In genomic region chr1:56819393-56819899, GRCh38 we compare ENCODE assay signal across 14 cellular contexts. TPM values are rescaled to one million over a fixed set of nuclear protein-coding genes. Genes with fewer than 3 reads are reported as not detected.
DNase-seq lines count a peak whose midpoint lies in the region; ATAC-seq and TF ChIP-seq lines count a peak whose summit lies in the region.
"Had no signal": no experiment of that assay in that cellular context is flagged by ENCODE, and none has a peak within 500 bp of the region (broad histone marks: within the 10 kb centered on the region; RNA-seq: fewer than 3 reads in every experiment).

TSS of gene FYB2 (minus strand) at chr1:56819404. CDS start at chr1:56819290, 114 bp downstream.

- ATAC-seq in esophagus mucosa, result peak; percentile 39
- no peak for ATAC-seq in HG02970 (IDR thresholded peaks at IDR 0.05; ENCODE audit: low FRiP score, unreplicated experiment)
- no peak for ATAC-seq in GM18907 (IDR thresholded peaks at IDR 0.05; ENCODE audit: unreplicated experiment)
- ATAC-seq: activated CD4-positive, CD25-positive, alpha-beta regulatory T cell treated with anti-CD3 and anti-CD28 coated beads, Interleukin-2, amount 50 U/mL, for 24 hours had no signal

- TF ChIP-seq EP300 in transverse colon (IDR thresholded peaks at IDR 0.05; ENCODE audit: low read depth), result no peak

- H3K36me3 ChIP-seq in mesenchymal stem cell (ENCODE audit: control insufficient read depth in 1 of 2, insufficient read depth in 2 of 2, low read depth in 1 of 2, low read length in 2 of 2), result no peaks in the 10 kb centered on the region
- no peaks in the 10 kb centered on the region for H3K36me3 ChIP-seq in transverse colon
- no peaks in the 10 kb centered on the region for H3K36me3 ChIP-seq in ascending aorta

- peak within 1 kb of the TSS; percentile 20 for H2AK5ac ChIP-seq in mesenchymal stem cell (ENCODE audit: low read length, severe bottlenecking)

- H3K9ac ChIP-seq in mesenchymal stem cell (ENCODE audit: low read length), result no peak within 1 kb of the TSS

- H3K18ac ChIP-seq in mesenchymal stem cell (ENCODE audit: low read depth in 1 of 2, low read length in 2 of 2), result peak within 1 kb of the TSS in 1 of 2 experiments; percentile 30

- H3K4me1 ChIP-seq in mesenchymal stem cell (ENCODE audit: control insufficient read depth, insufficient read depth, low read depth, low read length), result peaks cover 15% of the 10 kb centered on the region
- H3K4me1 ChIP-seq in transverse colon, result peaks cover 0 to 20% (median 9%) of the 10 kb centered on the region in 4 donors
- no peaks in the 10 kb centered on the region for H3K4me1 ChIP-seq in ascending aorta

- peak within 1 kb of the TSS; percentile 25 for H3K4me2 ChIP-seq in mesenchymal stem cell (ENCODE audit: low read length, poor library complexity, severe bottlenecking)

- no peak for TF ChIP-seq POLR2A in transverse colon (IDR thresholded peaks at IDR 0.05)

- DNase-seq in DMS53 (lab: John Stamatoyannopoulos, UW) (peak; percentile 91), DMS53 treated with DMSO at 0.1 percent for 48 hours (lab: John Stamatoyannopoulos, UW; ENCODE audit: unreplicated experiment) (no peak), mesenchymal stem cell (peak; percentile 29), transverse colon (peak; percentile 35), ascending aorta (ENCODE audit: low spot score in 2 of 2) (no peak)
- DNase-seq: 8988T, activated gamma-delta T cell treated with Interleukin-2 at 50 U/mL for 16 hours, NCI-H1930, SIG-M5 had no signal

- no peak within 1 kb of the TSS for H3K23ac ChIP-seq in mesenchymal stem cell (ENCODE audit: low read length in 2 of 2)

- TF ChIP-seq CTCF in transverse colon (IDR thresholded peaks at IDR 0.05) (no peak), ascending aorta (IDR thresholded peaks at IDR 0.05) (no peak)

- in situ Hi-C loops in transverse colon (cut with MboI; ENCODE audit: low pct_ligation_motif_present in 1 of 4, low pct_unique_long_range_greater_than_20kb in 1 of 4, low sequenced_read_pairs in 3 of 4), result no loop called here

- H3K9me3 ChIP-seq in mesenchymal stem cell (ENCODE audit: control insufficient read depth, low read length) (peaks cover 4% of the 10 kb centered on the region), transverse colon (no peaks in the 10 kb centered on the region), ascending aorta (no peaks in the 10 kb centered on the region)

- peak within 1 kb of the TSS in 1 of 2 experiments; percentile 64 for H3K14ac ChIP-seq in mesenchymal stem cell (ENCODE audit: low read length in 2 of 2)

- intact Hi-C loops in transverse colon (cut with DNase I; ENCODE audit: low total_unique reads) (loop anchor here (10.0 kb wide), 1 partner anchor 1535 kb away; no protein-coding TSS in a partner anchor), ascending aorta (cut with DNase I) (no loop called here)

- H3K27me3 ChIP-seq in mesenchymal stem cell (ENCODE audit: control insufficient read depth in 1 of 2, insufficient read depth in 1 of 2, low read length in 2 of 2), result peaks cover 0 to 21% of the 10 kb centered on the region in 2 experiments
- no peaks in the 10 kb centered on the region for H3K27me3 ChIP-seq in transverse colon
- no peaks in the 10 kb centered on the region for H3K27me3 ChIP-seq in ascending aorta

- H2BK120ac ChIP-seq in mesenchymal stem cell (ENCODE audit: low read depth, low read length), result no peak within 1 kb of the TSS

- peak within 1 kb of the TSS; percentile 28 for H4K91ac ChIP-seq in mesenchymal stem cell (ENCODE audit: low read length)

- H2AFZ ChIP-seq in mesenchymal stem cell (ENCODE audit: low read depth, low read length), result no peak within 1 kb of the TSS

- no peak within 1 kb of the TSS for H3K4ac ChIP-seq in mesenchymal stem cell (ENCODE audit: low read depth in 1 of 2, low read length in 2 of 2)

- H3K27ac ChIP-seq in mesenchymal stem cell (ENCODE audit: low read length, poor library complexity, severe bottlenecking), result peak within 1 kb of the TSS; percentile 38
- H3K27ac ChIP-seq in transverse colon, result peak within 1 kb of the TSS in 3 of 4 donors; percentile 4 to 18 (median 8)
- no peak within 1 kb of the TSS for H3K27ac ChIP-seq in ascending aorta

- H2BK15ac ChIP-seq in mesenchymal stem cell (ENCODE audit: low read depth, poor library complexity, severe bottlenecking), result peak within 1 kb of the TSS; percentile 50

- no peak within 1 kb of the TSS for H2BK5ac ChIP-seq in mesenchymal stem cell (ENCODE audit: low read depth, low read length, poor library complexity, severe bottlenecking)

- WGBS in mesenchymal stem cell, result 46% methylated on average over 10 of the region's 10 CpGs
- 66% methylated on average over 7 of the region's 10 CpGs; no CpG with 5 or more reads in 1 of the 2 donors for whole genome bisulfite sequencing in transverse colon (ENCODE audit: low coverage in 1 of 2), 2 donors

- no peaks in the 10 kb centered on the region for H3K79me1 ChIP-seq in mesenchymal stem cell (replicated peaks; ENCODE audit: low read length, poor library complexity, severe bottlenecking)

- H3K4me3 ChIP-seq in mesenchymal stem cell (ENCODE audit: insufficient read depth in 1 of 2, low read depth in 1 of 2, low read length in 2 of 2), result no peak within 1 kb of the TSS
- H3K4me3 ChIP-seq in transverse colon, result peak within 1 kb of the TSS in 1 of 4 donors; percentile 15
- no peak within 1 kb of the TSS for H3K4me3 ChIP-seq in ascending aorta
- H3K4me3 ChIP-seq: dorsolateral prefrontal cortex had no signal

- H4K8ac ChIP-seq in mesenchymal stem cell (ENCODE audit: low read length), result no peak within 1 kb of the TSS

- H2BK12ac ChIP-seq in mesenchymal stem cell (ENCODE audit: low read length in 2 of 2), result peak within 1 kb of the TSS in 1 of 2 experiments; percentile 12

RNA-seq across cellular contexts. Expression of gene FYB2, which starts in this region (rescaled TPM):
- total RNA-seq in esophagus mucosa, result 0.36 TPM
- 0.03 TPM for polyA plus RNA-seq in mesenchymal stem cell (2013, experiment 1 of 2)
- polyA plus RNA-seq in mesenchymal stem cell (2013, experiment 2 of 2), result 0.04 TPM
- 1 to 10 TPM; 2.4 to 7.1 (median 5.6) TPM for total RNA-seq in transverse colon
- not detected for total RNA-seq in ascending aorta

Comparison
In these comparisons a context has a peak if more than half of its experiments do, and no peak if none do; other contexts are left out.
1. DNase-seq: peak in DMS53 (single experiment), mesenchymal stem cell (single experiment) and transverse colon (single experiment); none in DMS53 treated with DMSO at 0.1 percent for 48 hours (single experiment) and ascending aorta (0 of 2).
2. Peak in ATAC-seq in esophagus mucosa; RNA of the gene not detected or under 1 TPM.
3. H3K27ac ChIP-seq: peak in mesenchymal stem cell (single experiment) and transverse colon (3 of 4); none in ascending aorta (0 of 2).